Comparison of ENCODE assay signal across 8 cellular contexts in the genomic region with DNA sequence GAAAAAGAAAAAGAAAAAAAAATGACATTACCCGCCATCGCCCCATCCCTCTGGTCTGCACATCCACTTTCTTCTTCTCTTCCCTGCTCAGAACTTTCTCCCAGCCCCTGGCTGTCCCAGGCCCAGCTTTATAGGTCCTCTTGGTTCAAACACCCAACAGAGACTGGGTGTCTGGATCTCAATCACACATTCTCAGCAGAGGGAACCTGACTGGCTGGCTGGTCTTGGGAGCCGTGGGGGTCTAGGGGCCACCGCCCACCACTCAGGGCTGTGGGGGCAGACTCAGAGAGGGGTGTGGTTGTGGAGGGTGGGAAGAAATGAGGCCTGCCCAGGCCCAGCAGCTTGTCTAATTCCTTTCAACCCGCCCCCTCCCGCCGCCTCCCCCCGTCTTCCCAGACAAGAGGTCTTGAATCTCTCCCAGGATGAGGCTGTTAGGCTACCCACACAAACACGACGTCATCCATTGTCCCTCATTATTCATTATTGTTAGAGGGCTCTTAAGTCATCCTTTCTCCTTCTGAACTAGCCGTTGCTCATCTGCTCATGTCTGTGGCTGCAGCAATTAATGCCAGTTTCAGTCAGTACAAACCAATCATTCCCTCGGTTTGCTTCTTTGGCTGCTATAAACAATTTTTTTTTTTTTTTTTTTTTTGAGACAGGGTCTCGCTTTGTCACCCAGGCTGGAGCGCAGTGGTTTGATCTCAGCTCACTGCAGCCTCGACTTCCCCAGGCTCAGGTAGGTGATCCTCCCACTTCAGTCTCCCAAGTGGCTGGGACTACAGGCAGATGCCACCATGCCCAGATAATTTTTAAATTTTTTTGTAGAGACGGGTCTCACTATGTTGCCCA. TPM values are rescaled to one million over a fixed set of nuclear protein-coding genes. Genes with fewer than 3 reads are reported as not detected.
DNase-seq lines count a peak whose midpoint lies in the region; ATAC-seq and TF ChIP-seq lines count a peak whose summit lies in the region.

No MANE protein-coding gene starts in this region.

- peaks cover 5% of the 10 kb centered on the region for H3K36me3 Mint-ChIP-seq in MCF 10A (ENCODE audit: insufficient read depth, unreplicated experiment)

- intact Hi-C loops in MCF 10A (cut with micrococcal nuclease) (no loop called here), thyroid gland (cut with DNase I) (no loop called here)

- peak overlapping the region; percentile 53 to 82 (median 75); a peak in 20 of 22 replicates for H3K9ac ChIP-seq in BLaER1 treated with 17β-estradiol and CSF1 and Interleukin-3, amounts not matched to agents 10 nM and 100 nM

- CTCF ChIA-PET in MCF 10A (lab: Yijun Ruan, JAX), result interaction anchor here (1.0 to 2.4 kb wide), 2 partner anchors 16 kb away, joined by 7 to 20 read pairs; no protein-coding TSS in a partner anchor

- 73 to 79% methylated on average over 14 to 16 of the region's 16 CpGs for WGBS in thyroid gland, 2 donors

- peak overlapping the region; percentile 72 to 93 (median 84); a peak in 21 of 22 replicates for H3K27ac ChIP-seq in BLaER1 treated with 17β-estradiol and CSF1 and Interleukin-3, amounts not matched to agents 10 nM and 100 nM
- peak overlapping the region in 1 of 3 donors; percentile 54 for H3K27ac ChIP-seq in thyroid gland

- no peak for TF ChIP-seq POLR2A in thyroid gland (IDR thresholded peaks at IDR 0.05)

- no TSS peak for BruUV-seq in MCF 10A (replicated peaks; lab: Mats Ljungman, UMichigan)

- peak overlapping the region in 5 of 10 experiments; percentile 4 to 51 (median 32); a peak in 4 of 20 replicates for H3K4me3 ChIP-seq in BLaER1 treated with 17β-estradiol and CSF1 and Interleukin-3, amounts not matched to agents 10 nM and 100 nM
- no peak overlapping the region for H3K4me3 ChIP-seq in thyroid gland (replicated peaks in 1 of 3)

- no peaks in the 10 kb centered on the region for H3K27me3 Mint-ChIP-seq in MCF 10A (ENCODE audit: insufficient read depth, unreplicated experiment)
- no peaks in the 10 kb centered on the region for H3K27me3 Mint-ChIP-seq in stimulated activated naive CD8-positive, alpha-beta T cell treated with anti-CD3 and anti-CD28 coated beads, Interleukin-15, amount 100 ng/mL, for 72 hours

- H3K36me3 ChIP-seq in BLaER1 treated with 17β-estradiol and CSF1 and Interleukin-3, amounts not matched to agents 10 nM and 100 nM, result no peaks in the 10 kb centered on the region
- no peaks in the 10 kb centered on the region for H3K36me3 ChIP-seq in thyroid gland

- ATAC-seq in stimulated activated naive CD8-positive, alpha-beta T cell treated with anti-CD3 and anti-CD28 coated beads, Interleukin-15, amount 100 ng/mL, for 72 hours, result no peak
- ATAC-seq in HG03460 (IDR thresholded peaks at IDR 0.05; ENCODE audit: unreplicated experiment), result no peak

- H3K4me1 Mint-ChIP-seq in MCF 10A (ENCODE audit: insufficient read depth, unreplicated experiment), result peaks cover 19% of the 10 kb centered on the region
- H3K4me1 Mint-ChIP-seq in stimulated activated naive CD8-positive, alpha-beta T cell treated with anti-CD3 and anti-CD28 coated beads, Interleukin-15, amount 100 ng/mL, for 72 hours, result peaks cover 10% of the 10 kb centered on the region

- TF ChIP-seq CTCF in MCF 10A (IDR thresholded peaks at IDR 0.05; ENCODE audit: unreplicated experiment), result no peak
- TF ChIP-seq CTCF in thyroid gland (IDR thresholded peaks at IDR 0.05), result no peak

- POLR2A ChIA-PET in MCF 10A (lab: Yijun Ruan, JAX), result interaction anchor here (0.9 to 1.3 kb wide), 2 partner anchors 14 to 42 kb away, joined by 3 to 8 read pairs; no protein-coding TSS in a partner anchor

- peak overlapping the region; percentile 43 for H3K4me3 Mint-ChIP-seq in MCF 10A (ENCODE audit: unreplicated experiment)
- peak overlapping the region in 1 of 2 donors; percentile 8 for H3K4me3 Mint-ChIP-seq in stimulated activated naive CD8-positive, alpha-beta T cell treated with anti-CD3 and anti-CD28 coated beads, Interleukin-15, amount 100 ng/mL, for 72 hours

- H3K9me3 Mint-ChIP-seq in MCF 10A (ENCODE audit: unreplicated experiment), result no peaks in the 10 kb centered on the region
- no peaks in the 10 kb centered on the region for H3K9me3 Mint-ChIP-seq in stimulated activated naive CD8-positive, alpha-beta T cell treated with anti-CD3 and anti-CD28 coated beads, Interleukin-15, amount 100 ng/mL, for 72 hours

- H3K27me3 ChIP-seq in BLaER1 treated with 17β-estradiol and CSF1 and Interleukin-3, amounts not matched to agents 10 nM and 100 nM, result no peaks in the 10 kb centered on the region
- no peaks in the 10 kb centered on the region for H3K27me3 ChIP-seq in thyroid gland

- no peaks in the 10 kb centered on the region for H4K20me1 ChIP-seq in BLaER1 treated with 17β-estradiol and CSF1 and Interleukin-3, amounts not matched to agents 10 nM and 100 nM

- peak overlapping the region; percentile 62 to 97 (median 82) for H3K4me2 ChIP-seq in BLaER1 treated with 17β-estradiol and CSF1 and Interleukin-3, amounts not matched to agents 10 nM and 100 nM

- no peaks in the 10 kb centered on the region for H3K9me3 ChIP-seq in BLaER1 treated with 17β-estradiol and CSF1 and Interleukin-3, amounts not matched to agents 10 nM and 100 nM (replicated peaks in 1 of 11)
- no peaks in the 10 kb centered on the region for H3K9me3 ChIP-seq in thyroid gland

- H3K27ac Mint-ChIP-seq in MCF 10A (ENCODE audit: low read depth, unreplicated experiment), result peak overlapping the region; percentile 68
- no peak overlapping the region for H3K27ac Mint-ChIP-seq in stimulated activated naive CD8-positive, alpha-beta T cell treated with anti-CD3 and anti-CD28 coated beads, Interleukin-15, amount 100 ng/mL, for 72 hours

- peak; percentile 53 for DNase-seq in NCI-H1105 treated with DMSO at 0.1 percent for 48 hours (lab: John Stamatoyannopoulos, UW)
- peak; percentile 31 for DNase-seq in MCF 10A (ENCODE audit: unreplicated experiment)
- DNase-seq in medulla oblongata (ENCODE audit: extremely low spot score), result peak; percentile 91
- DNase-seq in stimulated activated naive CD8-positive, alpha-beta T cell treated with anti-CD3 and anti-CD28 coated beads, Interleukin-15, amount 100 ng/mL, for 72 hours, result no peak
- no peak for DNase-seq in stimulated activated CD8-positive, alpha-beta memory T cell treated with anti-CD3 and anti-CD28 coated beads, Interleukin-4, amount 100 ng/mL, for 48 hours
- DNase-seq in thyroid gland, result no peak

- H3K4me1 ChIP-seq in BLaER1 treated with 17β-estradiol and CSF1 and Interleukin-3, amounts not matched to agents 10 nM and 100 nM, result peaks cover 52 to 79% (median 66%) of the 10 kb centered on the region in 10 experiments
- H3K4me1 ChIP-seq in thyroid gland, result peaks cover 7 to 11% of the 10 kb centered on the region in 2 donors

RNA-seq across cellular contexts. Expression of gene CLIC4, which starts 40.6 kb away (rescaled TPM):
- total RNA-seq in MCF 10A (2022) (242 and 281 TPM in 2 replicates), thyroid gland (100 to 1,000 TPM in 2 of 4 donors, 10 to 100 TPM in 2; 53.0 to 151 (median 95.3) TPM)

Comparison
In these comparisons a context has a peak if more than half of its experiments do, and no peak if none do; other contexts are left out.
1. DNase-seq: peak in NCI-H1105 treated with DMSO at 0.1 percent for 48 hours (single experiment), MCF 10A (single experiment) and medulla oblongata (single experiment); none in stimulated activated naive CD8-positive, alpha-beta T cell treated with anti-CD3 and anti-CD28 coated beads, Interleukin-15, amount 100 ng/mL, for 72 hours (0 of 2), stimulated activated CD8-positive, alpha-beta memory T cell treated with anti-CD3 and anti-CD28 coated beads, Interleukin-4, amount 100 ng/mL, for 48 hours (single experiment) and thyroid gland (0 of 2).